18 cellular contexts compared by ENCODE assay signal in the genomic region with DNA sequence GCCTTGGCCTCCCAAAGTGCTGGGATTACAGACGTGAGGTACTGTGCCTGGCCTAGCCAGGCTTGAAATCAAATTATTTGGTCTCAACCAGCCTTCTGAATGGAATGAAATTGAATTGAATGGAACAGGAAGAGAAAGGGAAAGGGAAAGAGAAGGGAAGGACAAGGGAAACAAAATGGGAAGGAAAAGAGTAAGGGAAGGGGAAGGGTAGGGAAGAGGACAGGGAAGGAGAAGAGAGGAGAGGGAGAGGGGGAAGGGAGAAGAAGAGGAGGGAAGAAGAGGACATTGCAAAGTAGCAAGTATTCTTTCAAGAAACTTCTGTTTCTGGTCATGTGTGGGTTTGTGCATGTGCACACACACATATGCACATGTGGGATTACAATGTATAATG.
DNase-seq lines count a peak whose midpoint lies in the region; ATAC-seq, FAIRE-seq and TF ChIP-seq lines count a peak whose summit lies in the region.
"Had no signal": no experiment of that assay in that cellular context is flagged by ENCODE, and none has a peak within 500 bp of the region (broad histone marks: within the 10 kb centered on the region; RNA-seq: fewer than 3 reads in every experiment).

No MANE protein-coding gene starts in this region.

- TF ChIP-seq CTCF in OCI-LY3 (IDR thresholded peaks at IDR 0.05; ENCODE audit: low read depth, low read length) (no peak), HepG2 (CRISPR knock-in tag; IDR thresholded peaks at IDR 0.05) (no peak), Peyer's patch (IDR thresholded peaks at IDR 0.05) (no peak)
- no peak for TF ChIP-seq CTCF in CD8-positive, alpha-beta T cell (IDR thresholded peaks at IDR 0.05)

- no peak for TF ChIP-seq POLR2A in HepG2 (IDR thresholded peaks at IDR 0.05; ENCODE audit: insufficient read depth in 1 of 2, low read depth in 2 of 2, low read length in 2 of 2)
- TF ChIP-seq POLR2A in Peyer's patch (IDR thresholded peaks at IDR 0.05), result no peak

- TF ChIP-seq EP300 in HepG2 (IDR thresholded peaks at IDR 0.05; ENCODE audit: low read depth in 2 of 2, low read length in 2 of 2) (no peak), HepG2 (CRISPR knock-in tag; IDR thresholded peaks at IDR 0.05; ENCODE audit: borderline replicate concordance) (no peak)

- WGBS in HepG2 (ENCODE audit: low lambda C conversion rate), result 70% methylated on average over 1 of the region's 1 CpG

- intact Hi-C loops in HepG2 (cut with micrococcal nuclease; ENCODE audit: unreplicated experiment), result loop anchor here (10.0 kb wide), 1 partner anchor 100 kb away; the partner anchor contains the start of gene ITPR2
- intact Hi-C loops in CD8-positive, alpha-beta T cell (cut with DNase I, micrococcal nuclease), result no loop called here

- no peak for TF ChIP-seq RAD21 in HepG2 (CRISPR knock-in tag; IDR thresholded peaks at IDR 0.05)

- no peaks in the 10 kb centered on the region for H4K20me1 ChIP-seq in OCI-LY3 (ENCODE audit: insufficient read depth, low read length)
- no peaks in the 10 kb centered on the region for H4K20me1 ChIP-seq in HepG2 (ENCODE audit: insufficient read depth, low read length)

- no peaks in the 10 kb centered on the region for H3K27me3 Mint-ChIP-seq in CD8-positive, alpha-beta T cell (ENCODE audit: low read depth)
- H3K27me3 Mint-ChIP-seq: CD4-positive, alpha-beta memory T cell had no signal

- no TSS peak for BruUV-seq in HepG2 (replicated peaks; lab: Mats Ljungman, UMichigan)

- no peak for ATAC-seq in HepG2
- no peak for ATAC-seq in activated naive CD4-positive, alpha-beta T cell treated with anti-CD3 and anti-CD28 coated beads, Interleukin-2, amount 50 U/mL, for 72 hours
- ATAC-seq in CD8-positive, alpha-beta T cell, result no peak

- H2AFZ ChIP-seq in OCI-LY3 (ENCODE audit: low read depth, low read length), result no peak overlapping the region
- no peak overlapping the region for H2AFZ ChIP-seq in HepG2 (ENCODE audit: low read length)
- H2AFZ ChIP-seq: GM23248 had no signal

- H3K4me3 ChIP-seq in OCI-LY3 (ENCODE audit: low read length), result no peak overlapping the region
- no peak overlapping the region for H3K4me3 ChIP-seq in HepG2 (replicated peaks in 1 of 3; ENCODE audit: insufficient read depth in 1 of 3, low read depth in 2 of 3, low read length in 3 of 3)
- H3K4me3 ChIP-seq in muscle layer of colon (ENCODE audit: low read depth in 1 of 2, low read length in 2 of 2), result no peak overlapping the region
- no peak overlapping the region for H3K4me3 ChIP-seq in Peyer's patch
- no peak overlapping the region for H3K4me3 ChIP-seq in CD8-positive, alpha-beta T cell (ENCODE audit: low read depth, low read length)
- H3K4me3 ChIP-seq: GM23248 had no signal

- H3K79me2 ChIP-seq in OCI-LY3 (ENCODE audit: low read length) (peaks cover 90% of the 10 kb centered on the region), HepG2 (ENCODE audit: insufficient read depth, low read length) (peaks cover 90% of the 10 kb centered on the region)

- H3K4me3 Mint-ChIP-seq in CD8-positive, alpha-beta T cell, result no peak overlapping the region
- H3K4me3 Mint-ChIP-seq: CD4-positive, alpha-beta memory T cell had no signal

- peaks cover 9 to 18% of the 10 kb centered on the region in 2 donors for H3K9me3 Mint-ChIP-seq in activated naive CD4-positive, alpha-beta T cell treated with anti-CD3 and anti-CD28 coated beads, Interleukin-2, amount 50 U/mL, for 72 hours
- peaks cover 10% of the 10 kb centered on the region for H3K9me3 Mint-ChIP-seq in CD8-positive, alpha-beta T cell

- H3K36me3 ChIP-seq in OCI-LY3 (replicated peaks; ENCODE audit: low read depth, low read length) (peaks cover 16% of the 10 kb centered on the region), HepG2 (replicated peaks in 1 of 2; ENCODE audit: control insufficient read depth in 1 of 2, insufficient read depth in 2 of 2, low read length in 2 of 2) (peaks cover 0 to 3% of the 10 kb centered on the region in 2 experiments; a peak in 2 of 5 replicates), muscle layer of colon (ENCODE audit: insufficient read depth, low read length) (no peaks in the 10 kb centered on the region), Peyer's patch (no peaks in the 10 kb centered on the region)
- no peaks in the 10 kb centered on the region for H3K36me3 ChIP-seq in CD8-positive, alpha-beta T cell (ENCODE audit: insufficient read depth, low read length)

- peaks cover 12 to 20% of the 10 kb centered on the region in 2 donors for H3K36me3 Mint-ChIP-seq in activated naive CD4-positive, alpha-beta T cell treated with anti-CD3 and anti-CD28 coated beads, Interleukin-2, amount 50 U/mL, for 72 hours
- peaks cover 15% of the 10 kb centered on the region for H3K36me3 Mint-ChIP-seq in CD8-positive, alpha-beta T cell

- H3K9ac ChIP-seq in OCI-LY3 (ENCODE audit: low read length) (no peak overlapping the region), HepG2 (ENCODE audit: insufficient read depth, low read depth, low read length) (peak overlapping the region; percentile 34), muscle layer of colon (ENCODE audit: low read length) (no peak overlapping the region)
- H3K9ac ChIP-seq: GM23248 had no signal

- peaks cover 44% of the 10 kb centered on the region for H3K4me1 Mint-ChIP-seq in CD8-positive, alpha-beta T cell (ENCODE audit: low read depth)

- H3K4me2 ChIP-seq in OCI-LY3 (ENCODE audit: low read length), result 0 out of 2 replicates have a peak overlapping the region, but pooled peaks have one; percentile 0
- peak overlapping the region; percentile 26 for H3K4me2 ChIP-seq in HepG2 (ENCODE audit: low read depth, low read length)

- H3K9me3 ChIP-seq in OCI-LY3 (ENCODE audit: insufficient read depth, low read length), result peaks cover 10% of the 10 kb centered on the region
- H3K9me3 ChIP-seq in HepG2 (ENCODE audit: low read length), result peaks cover 8% of the 10 kb centered on the region
- no peaks in the 10 kb centered on the region for H3K9me3 ChIP-seq in muscle layer of colon (ENCODE audit: low read length)
- no peaks in the 10 kb centered on the region for H3K9me3 ChIP-seq in Peyer's patch
- peaks cover 7% of the 10 kb centered on the region for H3K9me3 ChIP-seq in CD8-positive, alpha-beta T cell (ENCODE audit: low read length)

- POLR2A ChIA-PET in HepG2 (lab: Yijun Ruan, JAX), result interaction anchor here (1.6 to 3.6 kb wide), 4 partner anchors 12 to 98 kb away, joined by 3 to 78 read pairs (median 27); partner anchors contain the start of gene ITPR2
- POLR2A ChIA-PET in CD8-positive, alpha-beta T cell (lab: Charles Lee), result no interaction called here

- in situ Hi-C loops in HepG2 (cut with HindIII; ENCODE audit: extremely low pct_ligation_motif_present, low pct_unique_long_range_greater_than_20kb), result no loop called here

- peak overlapping the region; percentile 76 for H3K27ac ChIP-seq in OCI-LY3 (ENCODE audit: low read length)
- H3K27ac ChIP-seq in HepG2 (ENCODE audit: extremely low read length, insufficient read depth, low read length), result peak overlapping the region; percentile 95
- peak overlapping the region; percentile 14 for H3K27ac ChIP-seq in muscle layer of colon (ENCODE audit: low read depth, low read length)
- no peak overlapping the region for H3K27ac ChIP-seq in Peyer's patch
- no peak overlapping the region for H3K27ac ChIP-seq in CD8-positive, alpha-beta T cell (ENCODE audit: low read depth, low read length)
- H3K27ac ChIP-seq: GM23248 had no signal

- CTCF ChIA-PET in HepG2 (lab: Yijun Ruan, JAX; ENCODE audit: low intra/inter-chr PET ratio, low total read pairs), result no interaction called here
- CTCF ChIA-PET in CD8-positive, alpha-beta T cell (lab: Charles Lee), result no interaction called here

- FAIRE-seq in HepG2 (lab: Jason Lieb, UNC), result no peak
- FAIRE-seq: D721Med, GM12892, H1 had no signal

- H3K4me1 ChIP-seq in OCI-LY3 (ENCODE audit: low read length), result peaks cover 85% of the 10 kb centered on the region
- H3K4me1 ChIP-seq in HepG2 (ENCODE audit: insufficient read depth, low read length), result peaks cover 98% of the 10 kb centered on the region
- H3K4me1 ChIP-seq in muscle layer of colon (ENCODE audit: insufficient read depth, low read length), result peaks cover 27% of the 10 kb centered on the region
- H3K4me1 ChIP-seq in Peyer's patch, result no peaks in the 10 kb centered on the region
- H3K4me1 ChIP-seq in CD8-positive, alpha-beta T cell (ENCODE audit: insufficient read depth, low read length), result no peaks in the 10 kb centered on the region

- H3K27me3 ChIP-seq in OCI-LY3 (ENCODE audit: low read depth, low read length) (no peaks in the 10 kb centered on the region), HepG2 (ENCODE audit: control insufficient read depth in 1 of 2, insufficient read depth in 2 of 2, low read length in 2 of 2) (no peaks in the 10 kb centered on the region), muscle layer of colon (ENCODE audit: control insufficient read depth in 1 of 2, insufficient read depth in 2 of 2, low read length in 2 of 2) (no peaks in the 10 kb centered on the region), Peyer's patch (no peaks in the 10 kb centered on the region)
- no peaks in the 10 kb centered on the region for H3K27me3 ChIP-seq in CD8-positive, alpha-beta T cell (ENCODE audit: insufficient read depth, low read length)

- DNase-seq in HepG2 (ENCODE audit: low spot score) (no peak), Peyer's patch (no peak), activated gamma-delta T cell (lab: John Stamatoyannopoulos, UW) (no peak)
- DNase-seq in activated naive CD4-positive, alpha-beta T cell treated with anti-CD3 and anti-CD28 coated beads, Interleukin-2, amount 50 U/mL, for 72 hours (ENCODE audit: low spot score in 2 of 2), result no peak
- DNase-seq in CD8-positive, alpha-beta T cell, result no peak
- DNase-seq: C1 segment of cervical spinal cord; CD4-positive, alpha-beta memory T cell; DMS53; DMS79 treated with DMSO at 0.1 percent for 48 hours; GF-D8; GM23248; H7; HCEC 1CT had no signal

- H3K27ac Mint-ChIP-seq in activated naive CD4-positive, alpha-beta T cell treated with anti-CD3 and anti-CD28 coated beads, Interleukin-2, amount 50 U/mL, for 72 hours, result no peak overlapping the region
- H3K27ac Mint-ChIP-seq in CD8-positive, alpha-beta T cell, result no peak overlapping the region
- H3K27ac Mint-ChIP-seq: CD4-positive, alpha-beta memory T cell had no signal

Comparison
In these comparisons a context has a peak if more than half of its experiments do, and no peak if none do; other contexts are left out.
1. H3K27ac ChIP-seq: peak in OCI-LY3 (single experiment), HepG2 (single experiment) and muscle layer of colon (single experiment); none in Peyer's patch (0 of 4) and CD8-positive, alpha-beta T cell (single experiment).